8 cellular contexts compared by ENCODE assay signal in genomic region chr4:77308843-77309242, GRCh38.
DNase-seq lines count a peak whose midpoint lies in the region; ATAC-seq and TF ChIP-seq lines count a peak whose summit lies in the region.

No MANE protein-coding gene starts in this region.

- peaks cover 8% of the 10 kb centered on the region for H3K27me3 Mint-ChIP-seq in activated T-cell treated with anti-CD3 and anti-CD28 coated beads, Interleukin-2, amount 50 U/mL, for 72 hours (ENCODE audit: low read depth)
- no peaks in the 10 kb centered on the region for H3K27me3 Mint-ChIP-seq in activated T-cell treated with anti-CD3 and anti-CD28 coated beads, Interleukin-2, amount 50 U/mL, for 4 hours (ENCODE audit: low read depth)
- H3K27me3 Mint-ChIP-seq in WTC11 (ENCODE audit: low read depth) = peaks cover 8% of the 10 kb centered on the region; the same call in 1 of the 2 replicates

- no peak overlapping the region for H3K27ac Mint-ChIP-seq in activated T-cell treated with anti-CD3 and anti-CD28 coated beads, Interleukin-2, amount 50 U/mL, for 72 hours
- no peak overlapping the region for H3K27ac Mint-ChIP-seq in WTC11

- H3K9me3 Mint-ChIP-seq in activated T-cell treated with anti-CD3 and anti-CD28 coated beads, Interleukin-2, amount 50 U/mL, for 72 hours = no peaks in the 10 kb centered on the region
- H3K9me3 Mint-ChIP-seq in activated T-cell treated with anti-CD3 and anti-CD28 coated beads, Interleukin-2, amount 50 U/mL, for 4 hours = no peaks in the 10 kb centered on the region
- H3K9me3 Mint-ChIP-seq in WTC11 = peaks cover 3% of the 10 kb centered on the region

- no peak for TF ChIP-seq CTCF in WTC11 (IDR thresholded peaks at IDR 0.05)

- CTCF ChIA-PET in WTC11 (lab: Charles Lee) = interaction anchor here (0.6 to 3.5 kb wide), 10 partner anchors 35 to 238 kb away, joined by 3 to 29 read pairs (median 4); no protein-coding TSS in a partner anchor

- DNase-seq in activated T-cell treated with anti-CD3 and anti-CD28 coated beads, Interleukin-2, amount 50 U/mL, for 72 hours = no peak
- DNase-seq in activated T-cell treated with anti-CD3 and anti-CD28 coated beads, Interleukin-2, amount 50 U/mL, for 4 hours = no peak
- peak; percentile 67 to 73 for DNase-seq in Kasumi-1 (lab: John Stamatoyannopoulos, UW)
- no peak for DNase-seq in WTC11 (ENCODE audit: low spot score)
- peak; percentile 13 to 37 for DNase-seq in lung microvascular endothelial cell (ENCODE audit: low read depth in 2 of 2)
- no peak for DNase-seq in KG1 (lab: John Stamatoyannopoulos, UW)
- DNase-seq in activated CD4-positive, alpha-beta T cell treated with anti-CD3 and anti-CD28 coated beads, Interleukin-2, amount 50 U/mL, for 48 hours = no peak

- no peaks in the 10 kb centered on the region for H3K36me3 Mint-ChIP-seq in activated T-cell treated with anti-CD3 and anti-CD28 coated beads, Interleukin-2, amount 50 U/mL, for 72 hours (ENCODE audit: insufficient read depth in 2 of 2)
- H3K36me3 Mint-ChIP-seq in activated T-cell treated with anti-CD3 and anti-CD28 coated beads, Interleukin-2, amount 50 U/mL, for 4 hours (ENCODE audit: insufficient read depth) = no peaks in the 10 kb centered on the region
- H3K36me3 Mint-ChIP-seq in WTC11 = no peaks in the 10 kb centered on the region

- POLR2A ChIA-PET in WTC11 (lab: Charles Lee) = no interaction called here

- ATAC-seq in activated T-cell treated with anti-CD3 and anti-CD28 coated beads, Interleukin-2, amount 50 U/mL, for 72 hours (replicated peaks in 1 of 2) = peak; percentile 35 to 53
- no peak for ATAC-seq in activated T-cell treated with anti-CD3 and anti-CD28 coated beads, Interleukin-2, amount 50 U/mL, for 4 hours
- ATAC-seq in WTC11 (peak; percentile 92), HG03039 (IDR thresholded peaks at IDR 0.05; ENCODE audit: unreplicated experiment) (no peak)

- no peaks in the 10 kb centered on the region for H3K4me1 Mint-ChIP-seq in activated T-cell treated with anti-CD3 and anti-CD28 coated beads, Interleukin-2, amount 50 U/mL, for 72 hours (ENCODE audit: low read depth)
- no peaks in the 10 kb centered on the region for H3K4me1 Mint-ChIP-seq in activated T-cell treated with anti-CD3 and anti-CD28 coated beads, Interleukin-2, amount 50 U/mL, for 4 hours (ENCODE audit: low read depth)
- no peaks in the 10 kb centered on the region for H3K4me1 Mint-ChIP-seq in WTC11

- no peak overlapping the region for H3K4me3 Mint-ChIP-seq in activated T-cell treated with anti-CD3 and anti-CD28 coated beads, Interleukin-2, amount 50 U/mL, for 72 hours
- H3K4me3 Mint-ChIP-seq in activated T-cell treated with anti-CD3 and anti-CD28 coated beads, Interleukin-2, amount 50 U/mL, for 4 hours = no peak overlapping the region
- no peak overlapping the region for H3K4me3 Mint-ChIP-seq in WTC11

TF ChIP-seq in WTC11, 78 proteins besides CTCF, POLR2A, EP300 and RAD21:
- no peak for TF ChIP-seq SMAD3 (CRISPR knock-in tag; IDR thresholded peaks at IDR 0.05; ENCODE audit: borderline replicate concordance)
- no peak for TF ChIP-seq JUN (CRISPR knock-in tag; IDR thresholded peaks at IDR 0.05)
- TF ChIP-seq, protein P1, sequence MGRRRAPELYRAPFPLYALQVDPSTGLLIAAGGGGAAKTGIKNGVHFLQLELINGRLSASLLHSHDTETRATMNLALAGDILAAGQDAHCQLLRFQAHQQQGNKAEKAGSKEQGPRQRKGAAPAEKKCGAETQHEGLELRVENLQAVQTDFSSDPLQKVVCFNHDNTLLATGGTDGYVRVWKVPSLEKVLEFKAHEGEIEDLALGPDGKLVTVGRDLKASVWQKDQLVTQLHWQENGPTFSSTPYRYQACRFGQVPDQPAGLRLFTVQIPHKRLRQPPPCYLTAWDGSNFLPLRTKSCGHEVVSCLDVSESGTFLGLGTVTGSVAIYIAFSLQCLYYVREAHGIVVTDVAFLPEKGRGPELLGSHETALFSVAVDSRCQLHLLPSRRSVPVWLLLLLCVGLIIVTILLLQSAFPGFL (CRISPR knock-in tag; IDR thresholded peaks at IDR 0.05; ENCODE audit: borderline replicate concordance) = no peak
- TF ChIP-seq OVOL2 (CRISPR knock-in tag; IDR thresholded peaks at IDR 0.05; ENCODE audit: borderline replicate concordance) = no peak
- TF ChIP-seq MXD4 (CRISPR knock-in tag; IDR thresholded peaks at IDR 0.05; ENCODE audit: borderline replicate concordance) = no peak
- TF ChIP-seq MAX (CRISPR knock-in tag; IDR thresholded peaks at IDR 0.05) = no peak
- TF ChIP-seq E2F5 (CRISPR knock-in tag; IDR thresholded peaks at IDR 0.05) = no peak
- TF ChIP-seq ZNF396 (CRISPR knock-in tag; IDR thresholded peaks at IDR 0.05; ENCODE audit: borderline replicate concordance) = no peak
- TF ChIP-seq RORB (CRISPR knock-in tag; IDR thresholded peaks at IDR 0.05) = no peak
- no peak for TF ChIP-seq ESRRA (CRISPR knock-in tag; IDR thresholded peaks at IDR 0.05; ENCODE audit: borderline replicate concordance)
- TF ChIP-seq TP53 (CRISPR knock-in tag; IDR thresholded peaks at IDR 0.05) = no peak
- no peak for TF ChIP-seq ZNF138 (CRISPR knock-in tag; conservative IDR thresholded peaks at IDR 0.05)
- no peak for TF ChIP-seq ZNF263 (CRISPR knock-in tag; IDR thresholded peaks at IDR 0.05; ENCODE audit: low read depth)
- no peak for TF ChIP-seq RELA (CRISPR knock-in tag; IDR thresholded peaks at IDR 0.05; ENCODE audit: borderline replicate concordance)
- TF ChIP-seq ZNF671 (CRISPR knock-in tag; IDR thresholded peaks at IDR 0.05) = no peak
- TF ChIP-seq, protein P2, sequence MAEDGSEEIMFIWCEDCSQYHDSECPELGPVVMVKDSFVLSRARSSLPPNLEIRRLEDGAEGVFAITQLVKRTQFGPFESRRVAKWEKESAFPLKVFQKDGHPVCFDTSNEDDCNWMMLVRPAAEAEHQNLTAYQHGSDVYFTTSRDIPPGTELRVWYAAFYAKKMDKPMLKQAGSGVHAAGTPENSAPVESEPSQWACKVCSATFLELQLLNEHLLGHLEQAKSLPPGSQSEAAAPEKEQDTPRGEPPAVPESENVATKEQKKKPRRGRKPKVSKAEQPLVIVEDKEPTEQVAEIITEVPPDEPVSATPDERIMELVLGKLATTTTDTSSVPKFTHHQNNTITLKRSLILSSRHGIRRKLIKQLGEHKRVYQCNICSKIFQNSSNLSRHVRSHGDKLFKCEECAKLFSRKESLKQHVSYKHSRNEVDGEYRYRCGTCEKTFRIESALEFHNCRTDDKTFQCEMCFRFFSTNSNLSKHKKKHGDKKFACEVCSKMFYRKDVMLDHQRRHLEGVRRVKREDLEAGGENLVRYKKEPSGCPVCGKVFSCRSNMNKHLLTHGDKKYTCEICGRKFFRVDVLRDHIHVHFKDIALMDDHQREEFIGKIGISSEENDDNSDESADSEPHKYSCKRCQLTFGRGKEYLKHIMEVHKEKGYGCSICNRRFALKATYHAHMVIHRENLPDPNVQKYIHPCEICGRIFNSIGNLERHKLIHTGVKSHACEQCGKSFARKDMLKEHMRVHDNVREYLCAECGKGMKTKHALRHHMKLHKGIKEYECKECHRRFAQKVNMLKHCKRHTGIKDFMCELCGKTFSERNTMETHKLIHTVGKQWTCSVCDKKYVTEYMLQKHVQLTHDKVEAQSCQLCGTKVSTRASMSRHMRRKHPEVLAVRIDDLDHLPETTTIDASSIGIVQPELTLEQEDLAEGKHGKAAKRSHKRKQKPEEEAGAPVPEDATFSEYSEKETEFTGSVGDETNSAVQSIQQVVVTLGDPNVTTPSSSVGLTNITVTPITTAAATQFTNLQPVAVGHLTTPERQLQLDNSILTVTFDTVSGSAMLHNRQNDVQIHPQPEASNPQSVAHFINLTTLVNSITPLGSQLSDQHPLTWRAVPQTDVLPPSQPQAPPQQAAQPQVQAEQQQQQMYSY (CRISPR knock-in tag; IDR thresholded peaks at IDR 0.05) = no peak
- TF ChIP-seq IRF2 (CRISPR knock-in tag; IDR thresholded peaks at IDR 0.05; ENCODE audit: borderline replicate concordance, low read depth) = no peak

Comparison
In these comparisons a context has a peak if more than half of its experiments do, and no peak if none do; other contexts are left out.
1. ATAC-seq: peak in activated T-cell treated with anti-CD3 and anti-CD28 coated beads, Interleukin-2, amount 50 U/mL, for 72 hours (2 of 2) and WTC11 (single experiment); none in activated T-cell treated with anti-CD3 and anti-CD28 coated beads, Interleukin-2, amount 50 U/mL, for 4 hours (0 of 2) and HG03039 (single experiment).
2. DNase-seq: peak in Kasumi-1 (2 of 2) and lung microvascular endothelial cell (2 of 2); none in activated T-cell treated with anti-CD3 and anti-CD28 coated beads, Interleukin-2, amount 50 U/mL, for 72 hours (0 of 2), activated T-cell treated with anti-CD3 and anti-CD28 coated beads, Interleukin-2, amount 50 U/mL, for 4 hours (single experiment), WTC11 (single experiment), KG1 (single experiment) and activated CD4-positive, alpha-beta T cell treated with anti-CD3 and anti-CD28 coated beads, Interleukin-2, amount 50 U/mL, for 48 hours (0 of 2).